Comparison of ENCODE assay signal across 8 cellular contexts in genomic region chr2:177148477-177149154, GRCh38.
DNase-seq lines count a peak whose midpoint lies in the region; ATAC-seq, FAIRE-seq and TF ChIP-seq lines count a peak whose summit lies in the region.

No MANE protein-coding gene starts in this region.

- H3K4me3 ChIP-seq in WI38 (ENCODE audit: low read depth, low read length) (peak overlapping the region; percentile 49), kidney (ENCODE audit: low read length in 2 of 2) (peak overlapping the region; percentile 66 to 75)

- no peaks in the 10 kb centered on the region for H3K9me3 ChIP-seq in kidney (ENCODE audit: control insufficient read depth in 1 of 2, low read length in 2 of 2)

- no peaks in the 10 kb centered on the region for H3K36me3 ChIP-seq in kidney (ENCODE audit: control insufficient read depth in 1 of 2, insufficient read depth in 2 of 2, low read length in 2 of 2)

- peak; percentile 69 for DNase-seq in AG08395 (ENCODE audit: low spot score)
- peak; percentile 61 for DNase-seq in NCI-H2196 treated with DMSO at 0.1 percent for 48 hours (lab: John Stamatoyannopoulos, UW; ENCODE audit: unreplicated experiment)
- peak in 55 of 61 donors; percentile 3 to 83 (median 47) for DNase-seq in caudate nucleus (lab: John Stamatoyannopoulos, UW)
- DNase-seq in kidney = peak; percentile 84
- DNase-seq in stimulated activated CD4-positive, alpha-beta T cell treated with anti-CD3 and anti-CD28 coated beads, Interleukin-1b, Interleukin-23, amount 100 ng/mL, for 24 hours (ENCODE audit: low read depth in 4 of 4, low spot score in 1 of 4) = peak; percentile 53 to 62 (median 58)

- no peaks in the 10 kb centered on the region for H3K4me1 ChIP-seq in kidney (ENCODE audit: control insufficient read depth in 1 of 2, insufficient read depth in 1 of 2, low read depth in 1 of 2, low read length in 2 of 2)

- intact Hi-C loops in kidney (cut with DNase I) = loop anchor here (10.0 kb wide), 1 partner anchor 484 kb away; no protein-coding TSS in a partner anchor

- peak overlapping the region; percentile 21 to 62 for H3K9ac ChIP-seq in kidney (ENCODE audit: low read length in 2 of 2)

- peak; percentile 95 for FAIRE-seq in kidney (lab: Jason Lieb, UNC)

- H3K27ac ChIP-seq in caudate nucleus (ENCODE audit: low read depth, low read length) (no peak overlapping the region), kidney (ENCODE audit: low read depth in 2 of 2, low read length in 2 of 2) (no peak overlapping the region)

- ATAC-seq in GM18868 (IDR thresholded peaks at IDR 0.05; ENCODE audit: unreplicated experiment) (peak; percentile 80), HG03108 (IDR thresholded peaks at IDR 0.05; ENCODE audit: unreplicated experiment) (peak; percentile 76)

- peak; percentile 93 for TF ChIP-seq CTCF in WI38 (IDR thresholded peaks at IDR 0.05; ENCODE audit: low read depth, low read length)
- peak; percentile 76 for TF ChIP-seq CTCF in kidney (IDR thresholded peaks at IDR 0.05; ENCODE audit: borderline replicate concordance, extremely low read depth, insufficient read depth)
